ENCODE assay signal across 15 cellular contexts in genomic region chr11:57477507-57478189, GRCh38. TPM values are rescaled to one million over a fixed set of nuclear protein-coding genes. Genes with fewer than 3 reads are reported as not detected.
DNase-seq lines count a peak whose midpoint lies in the region; ATAC-seq and TF ChIP-seq lines count a peak whose summit lies in the region.
"Had no signal": no experiment of that assay in that cellular context is flagged by ENCODE, and none has a peak within 500 bp of the region (broad histone marks: within the 10 kb centered on the region; RNA-seq: fewer than 3 reads in every experiment).

No MANE protein-coding gene starts in this region.

- DNase-seq in T47D (ENCODE audit: low read depth in 1 of 2, low spot score in 1 of 2) (peak; percentile 96 to 98), naive B cell (no peak), MG63 (no peak), foreskin keratinocyte (no peak), Ammon's horn (ENCODE audit: low spot score) (no peak)
- no peak for DNase-seq in activated CD4-positive, alpha-beta T cell treated with anti-CD3 and anti-CD28 coated beads, Interleukin-2, amount 50 U/mL, for 4 hours
- DNase-seq: activated gamma-delta T cell, NCI-H1048, NCI-H226, OCI-M1 had no signal

- H3K36me3 Mint-ChIP-seq in naive B cell, result no peaks in the 10 kb centered on the region
- H3K36me3 Mint-ChIP-seq: memory B cell had no signal

- H3K4me2 ChIP-seq in KMS-11, result peak overlapping the region; percentile 79

- H3K27me3 Mint-ChIP-seq in naive B cell, result peaks cover 0 to 13% (median 8%) of the 10 kb centered on the region in 3 donors

- H3K4me1 ChIP-seq in KMS-11 (ENCODE audit: low read depth, poor library complexity, severe bottlenecking) (peaks cover 35% of the 10 kb centered on the region), foreskin keratinocyte (no peaks in the 10 kb centered on the region)

- no peak for ATAC-seq in naive B cell (ENCODE audit: low read depth in 2 of 2)
- ATAC-seq in foreskin keratinocyte, result no peak

- H3K27ac ChIP-seq in C4-2B (peak overlapping the region; percentile 81), KMS-11 (0 out of 2 replicates have a peak overlapping the region, but pooled peaks have one; percentile 91), foreskin keratinocyte (no peak overlapping the region)
- H3K27ac ChIP-seq: WERI-Rb-1 had no signal

- no peaks in the 10 kb centered on the region for H4K20me1 ChIP-seq in KMS-11 (ENCODE audit: insufficient read depth)

- H2AFZ ChIP-seq in KMS-11 (ENCODE audit: low read depth), result no peak overlapping the region

- no peaks in the 10 kb centered on the region for H3K27me3 ChIP-seq in KMS-11 (ENCODE audit: insufficient read depth, low read depth)
- H3K27me3 ChIP-seq in MG63, result peaks cover 5% of the 10 kb centered on the region; the same call in 1 of the 2 replicates
- H3K27me3 ChIP-seq in foreskin keratinocyte, result peaks cover 65% of the 10 kb centered on the region

- in situ Hi-C loops in T47D (cut with HindIII; ENCODE audit: low pct_unique_long_range_greater_than_20kb, low sequenced_read_pairs), result no loop called here

- peaks cover 47 to 56% (median 52%) of the 10 kb centered on the region in 3 donors for H3K4me1 Mint-ChIP-seq in naive B cell

- no peak; the same call in 1 of the 2 replicates for TF ChIP-seq CTCF in C4-2B (conservative IDR thresholded peaks at IDR 0.05)
- no peak for TF ChIP-seq CTCF in KMS-11 (conservative IDR thresholded peaks at IDR 0.05; ENCODE audit: low read depth, low read length)
- TF ChIP-seq CTCF in foreskin keratinocyte (conservative IDR thresholded peaks at IDR 0.05), result no peak

- H3K27ac Mint-ChIP-seq in naive B cell, result no peak overlapping the region

- no peaks in the 10 kb centered on the region for H3K9me3 Mint-ChIP-seq in naive B cell
- H3K9me3 Mint-ChIP-seq: memory B cell had no signal

- H3K79me2 ChIP-seq in KMS-11 (ENCODE audit: insufficient read depth, low read depth), result peaks cover 14% of the 10 kb centered on the region

- H3K9me3 ChIP-seq in MG63, result no peaks in the 10 kb centered on the region

- no peaks in the 10 kb centered on the region for H3K36me3 ChIP-seq in KMS-11 (ENCODE audit: insufficient read depth)
- H3K36me3 ChIP-seq in MG63, result no peaks in the 10 kb centered on the region
- H3K36me3 ChIP-seq: WERI-Rb-1 had no signal

- H3K9ac ChIP-seq in KMS-11, result no peak overlapping the region

- H3K4me3 Mint-ChIP-seq in naive B cell, result peak overlapping the region in 7 of 8 donors; percentile 64 to 91 (median 84)

- H3K4me3 ChIP-seq in KMS-11 (IDR thresholded peaks at IDR 0.05; ENCODE audit: insufficient read depth, low read depth, low read length) (no peak overlapping the region), MG63 (no peak overlapping the region)

RNA-seq across cellular contexts. Expression of gene RTN4RL2, which starts 17.3 kb away (rescaled TPM):
- polyA plus RNA-seq in naive B cell (ENCODE audit: low read depth in 6 of 6), result under 1 TPM in 1 of 6 donors, not detected in 5; 0.12 TPM
- 0.03 and 1.6 TPM in 2 replicates for total RNA-seq in MG63 (2014; rRNA removed; shearing (Covaris generic); ENCODE audit: low replicate concordance)
- total RNA-seq in foreskin keratinocyte, result 0.10 and 0.11 TPM in 2 replicates
- 0.34 and 0.42 TPM in 2 replicates for polyA plus RNA-seq in foreskin keratinocyte

RNA-seq across cellular contexts. Expression of gene SLC43A1, which starts 37.9 kb away (rescaled TPM):
- polyA plus RNA-seq in naive B cell (ENCODE audit: low read depth in 6 of 6) (10 to 100 TPM in 1 of 6 donors, 1 to 10 TPM in 5; 3.2 to 10.9 (median 4.6) TPM), foreskin keratinocyte (3.2 and 5.4 TPM in 2 replicates)
- 3.2 and 4.0 TPM in 2 replicates for total RNA-seq in MG63 (2014; rRNA removed; shearing (Covaris generic); ENCODE audit: low replicate concordance)
- 4.3 and 6.2 TPM in 2 replicates for total RNA-seq in foreskin keratinocyte

RNA-seq across cellular contexts. Expression of gene SLC43A3, which starts 50.7 kb away (rescaled TPM):
- polyA plus RNA-seq in naive B cell (ENCODE audit: low read depth in 6 of 6) (10 to 100 TPM; 14.5 to 20.8 (median 17.5) TPM), foreskin keratinocyte (41.7 and 72.0 TPM in 2 replicates)
- 73.1 and 84.3 TPM in 2 replicates for total RNA-seq in MG63 (2014; rRNA removed; shearing (Covaris generic); ENCODE audit: low replicate concordance)
- total RNA-seq in foreskin keratinocyte, result 69.9 and 95.3 TPM in 2 replicates

RNA-seq across cellular contexts. Expression of gene TIMM10, which starts 52.9 kb away (rescaled TPM):
- polyA plus RNA-seq in naive B cell (ENCODE audit: low read depth in 6 of 6) (100 to 1,000 TPM in 1 of 6 donors, 10 to 100 TPM in 5; 64.9 to 105 (median 79.9) TPM), foreskin keratinocyte (120 and 195 TPM in 2 replicates)
- total RNA-seq in MG63 (2014; rRNA removed; shearing (Covaris generic); ENCODE audit: low replicate concordance), result 99.6 and 106 TPM in 2 replicates
- total RNA-seq in foreskin keratinocyte, result 42.2 and 88.5 TPM in 2 replicates

RNA-seq across cellular contexts. Expression of gene SMTNL1, which starts 59.7 kb away (rescaled TPM):
- under 1 TPM in 3 of 6 donors, not detected in 3; 0.18 to 0.40 (median 0.34) TPM for polyA plus RNA-seq in naive B cell (ENCODE audit: low read depth in 6 of 6)
- not detected in 2 replicates for total RNA-seq in MG63 (2014; rRNA removed; shearing (Covaris generic); ENCODE audit: low replicate concordance)
- total RNA-seq in foreskin keratinocyte, result not detected in 2 replicates
- not detected in 2 replicates for polyA plus RNA-seq in foreskin keratinocyte
- total RNA-seq: activated CD8-positive, alpha-beta memory T cell treated with anti-CD3 and anti-CD28 coated beads for 36 hours had no signal

Comparison
In these comparisons a context has a peak if more than half of its experiments do, and no peak if none do; other contexts are left out.
1. DNase-seq: peak in T47D (2 of 2); none in naive B cell (single experiment), MG63 (single experiment), foreskin keratinocyte (0 of 2), activated CD4-positive, alpha-beta T cell treated with anti-CD3 and anti-CD28 coated beads, Interleukin-2, amount 50 U/mL, for 4 hours (0 of 2) and Ammon's horn (single experiment).